ENCODE assay signal across 17 cellular contexts in genomic region chr11:117490019-117490679, GRCh38.
DNase-seq lines count a peak whose midpoint lies in the region; ATAC-seq and TF ChIP-seq lines count a peak whose summit lies in the region.
"Had no signal": no experiment of that assay in that cellular context is flagged by ENCODE, and none has a peak within 500 bp of the region (broad histone marks: within the 10 kb centered on the region; RNA-seq: fewer than 3 reads in every experiment).

No MANE protein-coding gene starts in this region.

- H3K79me1 ChIP-seq in neuronal stem cell (ENCODE audit: low read depth, low read length): no peaks in the 10 kb centered on the region

- H3K14ac ChIP-seq in neuronal stem cell (ENCODE audit: low read length): no peak overlapping the region

- H3K18ac ChIP-seq in neuronal stem cell (ENCODE audit: low read length): peak overlapping the region; percentile 22

- DNase-seq in NCI-H1694 treated with DMSO at 0.1 percent for 48 hours (lab: John Stamatoyannopoulos, UW) (peak; percentile 6), NCI-H1694 (lab: John Stamatoyannopoulos, UW) (no peak), NOMO-1 treated with DMSO at 0.1 percent for 48 hours (lab: John Stamatoyannopoulos, UW; ENCODE audit: unreplicated experiment) (peak; percentile 11), WTC11 (ENCODE audit: low spot score) (no peak), neuronal stem cell (ENCODE audit: low spot score) (no peak), vagina (ENCODE audit: extremely low spot score in 2 of 2) (no peak)
- DNase-seq: activated CD4-positive, alpha-beta T cell treated with anti-CD3 and anti-CD28 coated beads, Interleukin-2, amount 50 U/mL, for 48 hours; activated effector memory CD4-positive, alpha-beta T cell treated with Interleukin-2 at 50 U/mL for 16 hours; BE2C; Calu3; NCI-H1930; stimulated activated CD4-positive, alpha-beta T cell treated with anti-CD3 and anti-CD28 coated beads, Interleukin-4, amount 100 ng/mL, for 4 hours; T-helper 1 cell had no signal

- H4K8ac ChIP-seq in neuronal stem cell (ENCODE audit: low read depth, low read length): no peak overlapping the region

- H3K9ac ChIP-seq in neuronal stem cell (ENCODE audit: low read depth, low read length, poor library complexity): no peak overlapping the region

- peaks cover 21% of the 10 kb centered on the region for H3K4me1 Mint-ChIP-seq in WTC11

- H3K27me3 ChIP-seq in neuronal stem cell (ENCODE audit: control insufficient read depth in 3 of 3, insufficient read depth in 3 of 3, low read depth in 1 of 3, low read length in 3 of 3): peaks cover 0 to 61% (median 0%) of the 10 kb centered on the region in 3 experiments
- no peaks in the 10 kb centered on the region for H3K27me3 ChIP-seq in vagina
- H3K27me3 ChIP-seq: BE2C had no signal

- H3K4me1 ChIP-seq in neuronal stem cell (ENCODE audit: control insufficient read depth in 2 of 2, insufficient read depth in 1 of 2, low read depth in 1 of 2, low read length in 2 of 2): peaks cover 10 to 13% of the 10 kb centered on the region in 2 donors
- H3K4me1 ChIP-seq in vagina: no peaks in the 10 kb centered on the region
- H3K4me1 ChIP-seq: A549 had no signal

- H2BK120ac ChIP-seq in neuronal stem cell (ENCODE audit: low read depth, low read length): no peak overlapping the region

- no peak overlapping the region for H2BK15ac ChIP-seq in neuronal stem cell (ENCODE audit: low read length)

- CTCF ChIA-PET in WTC11 (lab: Charles Lee): interaction anchor here (0.5 to 3.7 kb wide), 10 partner anchors 12 to 1297 kb away, joined by 3 to 29 read pairs (median 3); no protein-coding TSS in a partner anchor

- no peak overlapping the region for H2BK12ac ChIP-seq in neuronal stem cell (ENCODE audit: low read length)

- H3K4me2 ChIP-seq in neuronal stem cell (ENCODE audit: insufficient read depth, low read length, poor library complexity, severe bottlenecking): no peak overlapping the region
- H3K4me2 ChIP-seq: A549 had no signal

- H3K4me3 Mint-ChIP-seq in WTC11: no peak overlapping the region

- no peak overlapping the region for H3K23ac ChIP-seq in neuronal stem cell (ENCODE audit: low read depth, low read length, poor library complexity)

- no peak for TF ChIP-seq POLR2A in vagina (IDR thresholded peaks at IDR 0.05)

- no CpG with 5 or more reads among the region's 14 CpGs for WGBS in neuronal stem cell (ENCODE audit: extremely low coverage in 2 of 2, insufficient read length in 2 of 2, insufficient replicate concordance in 1 of 2), 2 donors

- peak overlapping the region; percentile 62 for H2AFZ ChIP-seq in neuronal stem cell (ENCODE audit: low read length)

- POLR2A ChIA-PET in WTC11 (lab: Charles Lee): interaction anchor here (0.6 kb wide), 1 partner anchor 121 kb away, joined by 3 read pairs; no protein-coding TSS in a partner anchor

- H3K27me3 Mint-ChIP-seq in WTC11 (ENCODE audit: low read depth): no peaks in the 10 kb centered on the region; the same call in 1 of the 2 replicates

- no peak overlapping the region for H4K91ac ChIP-seq in neuronal stem cell (ENCODE audit: low read depth, low read length, poor library complexity)

- no peak overlapping the region for H3K27ac ChIP-seq in neuronal stem cell (replicated peaks; ENCODE audit: low read length)
- no peak overlapping the region for H3K27ac ChIP-seq in vagina
- H3K27ac ChIP-seq: A549 had no signal

- H3K4ac ChIP-seq in neuronal stem cell (ENCODE audit: low read length): no peak overlapping the region

- H3K9me3 Mint-ChIP-seq in WTC11: peaks cover 8% of the 10 kb centered on the region

- H3K9me3 ChIP-seq in neuronal stem cell (replicated peaks in 1 of 2; ENCODE audit: control insufficient read depth in 2 of 2, insufficient read depth in 1 of 2, low read depth in 1 of 2, low read length in 2 of 2): no peaks in the 10 kb centered on the region
- H3K9me3 ChIP-seq in vagina: no peaks in the 10 kb centered on the region
- H3K9me3 ChIP-seq: A549, BE2C had no signal

- H2AK5ac ChIP-seq in neuronal stem cell (ENCODE audit: low read depth, low read length): no peak overlapping the region

- H3K27ac Mint-ChIP-seq in WTC11: no peak overlapping the region

- H2BK5ac ChIP-seq in neuronal stem cell (ENCODE audit: low read length): no peak overlapping the region

- no peak for TF ChIP-seq CTCF in WTC11 (IDR thresholded peaks at IDR 0.05)
- TF ChIP-seq CTCF in vagina (IDR thresholded peaks at IDR 0.05): no peak

- H3K36me3 ChIP-seq in neuronal stem cell (replicated peaks in 1 of 2; ENCODE audit: control insufficient read depth in 2 of 2, insufficient read depth in 2 of 2, low read length in 2 of 2): no peaks in the 10 kb centered on the region
- no peaks in the 10 kb centered on the region for H3K36me3 ChIP-seq in vagina
- H3K36me3 ChIP-seq: BE2C had no signal

- ATAC-seq in WTC11 (peak; percentile 29), GM18502 (IDR thresholded peaks at IDR 0.05; ENCODE audit: poor library complexity, unreplicated experiment) (no peak), HG03442 (IDR thresholded peaks at IDR 0.05; ENCODE audit: unreplicated experiment) (no peak)
- ATAC-seq: A549, Right ventricle myocardium inferior had no signal

- intact Hi-C loops in vagina (cut with DNase I): no loop called here

- H3K4me3 ChIP-seq in neuronal stem cell (ENCODE audit: low read length in 2 of 2) (no peak overlapping the region), vagina (no peak overlapping the region)
- H3K4me3 ChIP-seq: A549 had no signal

- no peaks in the 10 kb centered on the region for H3K36me3 Mint-ChIP-seq in WTC11

TF ChIP-seq in WTC11, 78 proteins besides CTCF, POLR2A, EP300 and RAD21:
- TF ChIP-seq ZNF671 (CRISPR knock-in tag; IDR thresholded peaks at IDR 0.05): no peak
- TF ChIP-seq NR3C1 (CRISPR knock-in tag; conservative IDR thresholded peaks at IDR 0.05; ENCODE audit: low read depth): no peak
- TF ChIP-seq ZMAT4 (CRISPR knock-in tag; IDR thresholded peaks at IDR 0.05): no peak
- no peak for TF ChIP-seq KAT7 (CRISPR knock-in tag; IDR thresholded peaks at IDR 0.05; ENCODE audit: borderline replicate concordance)
- TF ChIP-seq ATF6 (CRISPR knock-in tag; IDR thresholded peaks at IDR 0.05): no peak
- no peak for TF ChIP-seq FOXP1 (CRISPR knock-in tag; IDR thresholded peaks at IDR 0.05; ENCODE audit: borderline replicate concordance)
TF ChIP-seq in WTC11: peak in this region for 0.

Comparison
In these comparisons a context has a peak if more than half of its experiments do, and no peak if none do; other contexts are left out.
1. DNase-seq: peak in NCI-H1694 treated with DMSO at 0.1 percent for 48 hours (single experiment) and NOMO-1 treated with DMSO at 0.1 percent for 48 hours (single experiment); none in NCI-H1694 (single experiment), WTC11 (single experiment), neuronal stem cell (single experiment) and vagina (0 of 2).